1 cellular context compared by ENCODE assay signal in genomic region chr7:39623312-39624201, GRCh38.
A peak's percentile ranks its signal among the peaks of the same experiment; 100 is the strongest.
TF ChIP-seq lines count a peak whose summit lies in the region.

A gene with protein sequence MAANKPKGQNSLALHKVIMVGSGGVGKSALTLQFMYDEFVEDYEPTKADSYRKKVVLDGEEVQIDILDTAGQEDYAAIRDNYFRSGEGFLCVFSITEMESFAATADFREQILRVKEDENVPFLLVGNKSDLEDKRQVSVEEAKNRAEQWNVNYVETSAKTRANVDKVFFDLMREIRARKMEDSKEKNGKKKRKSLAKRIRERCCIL (plus strand): TSS chr7:39623572. CDS start chr7:39686668, 63,096 bp downstream.

TF ChIP-seq in K562, 482 proteins besides CTCF, POLR2A, EP300 and RAD21 (continued from another document and continues in another):
- TF ChIP-seq REST (CRISPR knock-in tag; IDR thresholded peaks at IDR 0.05; ENCODE audit: low read depth) (no peak), POLR2AphosphoS5 (IDR thresholded peaks at IDR 0.05; ENCODE audit: control insufficient read depth, insufficient read depth, low read depth, low read length) (peak; percentile 85), JUNB (CRISPR knock-in tag; conservative IDR thresholded peaks at IDR 0.05) (no peak), SREBF1 (IDR thresholded peaks at IDR 0.05; ENCODE audit: borderline replicate concordance, low read depth, low read length) (0 out of 2 replicates have a peak, but pooled peaks have one; percentile 59), GATAD2A (IDR thresholded peaks at IDR 0.05) (peak; percentile 71; the same call in 1 of the 2 replicates), ZNF518B (CRISPR knock-in tag; IDR thresholded peaks at IDR 0.05) (no peak), ATF3 (IDR thresholded peaks at IDR 0.05) (peak; percentile 68), ATF3 (CRISPR knock-in tag; conservative IDR thresholded peaks at IDR 0.05) (no peak; the same call in 1 of the 2 replicates), ESRRA (IDR thresholded peaks at IDR 0.05; ENCODE audit: borderline replicate concordance, low read depth) (0 out of 2 replicates have a peak, but pooled peaks have one; percentile 14), ZBTB17 (CRISPR knock-in tag; IDR thresholded peaks at IDR 0.05) (0 out of 2 replicates have a peak, but pooled peaks have one; percentile 19), HNRNPLL (IDR thresholded peaks at IDR 0.05; ENCODE audit: low read depth, low read length, poor library complexity, severe bottlenecking) (peak; percentile 30), ZNF561 (CRISPR knock-in tag; conservative IDR thresholded peaks at IDR 0.05) (no peak), MBD2 (IDR thresholded peaks at IDR 0.05; ENCODE audit: borderline replicate concordance, low read depth) (peak; percentile 68), NRF1 (conservative IDR thresholded peaks at IDR 0.05 in 1 of 2, IDR thresholded peaks at IDR 0.05 in 1 of 2) (peak; percentile 53 to 60; a peak in 3 of 4 replicates), U2AF1 (optimal IDR thresholded peaks at IDR 0.05; ENCODE audit: low read depth, low read length) (peak; percentile 58), NCOA6 (IDR thresholded peaks at IDR 0.05) (no peak), RBFOX2 (IDR thresholded peaks at IDR 0.05; ENCODE audit: low read depth, low read length) (peak; percentile 96), THRAP3 (IDR thresholded peaks at IDR 0.05; ENCODE audit: borderline replicate concordance) (no peak), MNT (conservative IDR thresholded peaks at IDR 0.05) (peak; percentile 55 to 78; a peak in 3 of 4 replicates), CXXC5 (CRISPR knock-in tag; IDR thresholded peaks at IDR 0.05) (peak; percentile 77), ZNF431 (CRISPR knock-in tag; IDR thresholded peaks at IDR 0.05) (no peak), PHF8 (IDR thresholded peaks at IDR 0.05; ENCODE audit: borderline replicate concordance, low read length) (peak; percentile 94)
- TF ChIP-seq, protein P1, sequence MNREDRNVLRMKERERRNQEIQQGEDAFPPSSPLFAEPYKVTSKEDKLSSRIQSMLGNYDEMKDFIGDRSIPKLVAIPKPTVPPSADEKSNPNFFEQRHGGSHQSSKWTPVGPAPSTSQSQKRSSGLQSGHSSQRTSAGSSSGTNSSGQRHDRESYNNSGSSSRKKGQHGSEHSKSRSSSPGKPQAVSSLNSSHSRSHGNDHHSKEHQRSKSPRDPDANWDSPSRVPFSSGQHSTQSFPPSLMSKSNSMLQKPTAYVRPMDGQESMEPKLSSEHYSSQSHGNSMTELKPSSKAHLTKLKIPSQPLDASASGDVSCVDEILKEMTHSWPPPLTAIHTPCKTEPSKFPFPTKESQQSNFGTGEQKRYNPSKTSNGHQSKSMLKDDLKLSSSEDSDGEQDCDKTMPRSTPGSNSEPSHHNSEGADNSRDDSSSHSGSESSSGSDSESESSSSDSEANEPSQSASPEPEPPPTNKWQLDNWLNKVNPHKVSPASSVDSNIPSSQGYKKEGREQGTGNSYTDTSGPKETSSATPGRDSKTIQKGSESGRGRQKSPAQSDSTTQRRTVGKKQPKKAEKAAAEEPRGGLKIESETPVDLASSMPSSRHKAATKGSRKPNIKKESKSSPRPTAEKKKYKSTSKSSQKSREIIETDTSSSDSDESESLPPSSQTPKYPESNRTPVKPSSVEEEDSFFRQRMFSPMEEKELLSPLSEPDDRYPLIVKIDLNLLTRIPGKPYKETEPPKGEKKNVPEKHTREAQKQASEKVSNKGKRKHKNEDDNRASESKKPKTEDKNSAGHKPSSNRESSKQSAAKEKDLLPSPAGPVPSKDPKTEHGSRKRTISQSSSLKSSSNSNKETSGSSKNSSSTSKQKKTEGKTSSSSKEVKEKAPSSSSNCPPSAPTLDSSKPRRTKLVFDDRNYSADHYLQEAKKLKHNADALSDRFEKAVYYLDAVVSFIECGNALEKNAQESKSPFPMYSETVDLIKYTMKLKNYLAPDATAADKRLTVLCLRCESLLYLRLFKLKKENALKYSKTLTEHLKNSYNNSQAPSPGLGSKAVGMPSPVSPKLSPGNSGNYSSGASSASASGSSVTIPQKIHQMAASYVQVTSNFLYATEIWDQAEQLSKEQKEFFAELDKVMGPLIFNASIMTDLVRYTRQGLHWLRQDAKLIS (CRISPR knock-in tag; IDR thresholded peaks at IDR 0.05) = no peak
- TF ChIP-seq, protein P2, sequence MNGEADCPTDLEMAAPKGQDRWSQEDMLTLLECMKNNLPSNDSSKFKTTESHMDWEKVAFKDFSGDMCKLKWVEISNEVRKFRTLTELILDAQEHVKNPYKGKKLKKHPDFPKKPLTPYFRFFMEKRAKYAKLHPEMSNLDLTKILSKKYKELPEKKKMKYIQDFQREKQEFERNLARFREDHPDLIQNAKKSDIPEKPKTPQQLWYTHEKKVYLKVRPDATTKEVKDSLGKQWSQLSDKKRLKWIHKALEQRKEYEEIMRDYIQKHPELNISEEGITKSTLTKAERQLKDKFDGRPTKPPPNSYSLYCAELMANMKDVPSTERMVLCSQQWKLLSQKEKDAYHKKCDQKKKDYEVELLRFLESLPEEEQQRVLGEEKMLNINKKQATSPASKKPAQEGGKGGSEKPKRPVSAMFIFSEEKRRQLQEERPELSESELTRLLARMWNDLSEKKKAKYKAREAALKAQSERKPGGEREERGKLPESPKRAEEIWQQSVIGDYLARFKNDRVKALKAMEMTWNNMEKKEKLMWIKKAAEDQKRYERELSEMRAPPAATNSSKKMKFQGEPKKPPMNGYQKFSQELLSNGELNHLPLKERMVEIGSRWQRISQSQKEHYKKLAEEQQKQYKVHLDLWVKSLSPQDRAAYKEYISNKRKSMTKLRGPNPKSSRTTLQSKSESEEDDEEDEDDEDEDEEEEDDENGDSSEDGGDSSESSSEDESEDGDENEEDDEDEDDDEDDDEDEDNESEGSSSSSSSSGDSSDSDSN (IDR thresholded peaks at IDR 0.05; ENCODE audit: borderline replicate concordance in 1 of 2, low read depth in 2 of 2, low read length in 2 of 2) = peak; percentile 83 to 87; a peak in 1 of 4 replicates
- TF ChIP-seq, protein P3, sequence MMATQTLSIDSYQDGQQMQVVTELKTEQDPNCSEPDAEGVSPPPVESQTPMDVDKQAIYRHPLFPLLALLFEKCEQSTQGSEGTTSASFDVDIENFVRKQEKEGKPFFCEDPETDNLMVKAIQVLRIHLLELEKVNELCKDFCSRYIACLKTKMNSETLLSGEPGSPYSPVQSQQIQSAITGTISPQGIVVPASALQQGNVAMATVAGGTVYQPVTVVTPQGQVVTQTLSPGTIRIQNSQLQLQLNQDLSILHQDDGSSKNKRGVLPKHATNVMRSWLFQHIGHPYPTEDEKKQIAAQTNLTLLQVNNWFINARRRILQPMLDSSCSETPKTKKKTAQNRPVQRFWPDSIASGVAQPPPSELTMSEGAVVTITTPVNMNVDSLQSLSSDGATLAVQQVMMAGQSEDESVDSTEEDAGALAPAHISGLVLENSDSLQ (IDR thresholded peaks at IDR 0.05) = peak; percentile 74
